Comparison of ENCODE assay signal across 8 cellular contexts in the genomic region with DNA sequence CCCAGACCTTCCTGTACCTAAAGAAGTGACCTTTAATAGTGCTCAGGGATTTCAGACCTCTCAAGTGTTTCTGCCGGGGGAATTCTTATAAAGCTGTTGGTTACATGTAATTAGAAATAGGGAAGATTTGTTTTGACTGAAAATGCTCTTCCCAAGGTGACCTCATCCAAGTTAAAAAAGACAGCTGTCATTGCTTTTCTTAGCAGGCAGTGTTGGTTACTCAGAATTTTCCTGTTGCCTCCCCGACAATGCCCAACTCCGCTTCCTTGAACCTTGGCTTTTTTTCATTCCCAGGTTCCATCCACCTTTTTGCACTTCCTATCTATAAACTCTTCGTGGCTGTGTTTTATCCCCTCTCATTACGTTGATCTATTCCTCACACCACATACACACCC. TPM values are rescaled to one million over a fixed set of nuclear protein-coding genes. Genes with fewer than 3 reads are reported as not detected.
DNase-seq lines count a peak whose midpoint lies in the region; ATAC-seq, FAIRE-seq and TF ChIP-seq lines count a peak whose summit lies in the region.

No MANE protein-coding gene starts in this region.

- TF ChIP-seq CTCF in AG04450 (IDR thresholded peaks at IDR 0.05; ENCODE audit: low read depth, low read length) (no peak), bronchial epithelial cell (IDR thresholded peaks at IDR 0.05; ENCODE audit: insufficient read depth, low read length, severe bottlenecking) (no peak)

- H3K9ac ChIP-seq in HUES48 (ENCODE audit: low read depth, low read length) (peak overlapping the region; percentile 94), mucosa of stomach (ENCODE audit: low read length) (peak overlapping the region; percentile 64)

- ATAC-seq in HG03025 (IDR thresholded peaks at IDR 0.05; ENCODE audit: low FRiP score, unreplicated experiment) (no peak), GM18867 (IDR thresholded peaks at IDR 0.05; ENCODE audit: unreplicated experiment) (no peak)

- no peaks in the 10 kb centered on the region for H3K27me3 ChIP-seq in AG04450 (ENCODE audit: control insufficient read depth, insufficient read depth, low read length)
- no peaks in the 10 kb centered on the region for H3K27me3 ChIP-seq in HUES48 (ENCODE audit: control insufficient read depth, insufficient read depth, low read length)
- H3K27me3 ChIP-seq in bronchial epithelial cell (ENCODE audit: control insufficient read depth, insufficient read depth, low read length), result no peaks in the 10 kb centered on the region
- no peaks in the 10 kb centered on the region for H3K27me3 ChIP-seq in mucosa of stomach (ENCODE audit: control insufficient read depth, insufficient read depth, low read length)

- no peak for FAIRE-seq in bronchial epithelial cell (lab: Jason Lieb, UNC)

- H3K4me1 ChIP-seq in HUES48 (ENCODE audit: control insufficient read depth, insufficient read depth, low read length) (peaks cover 32% of the 10 kb centered on the region), mucosa of stomach (ENCODE audit: control insufficient read depth, insufficient read depth, low read length) (peaks cover 4% of the 10 kb centered on the region)

- POLR2A ChIA-PET in AG04450 (lab: Yijun Ruan, JAX), result interaction anchor here (0.6 to 1.4 kb wide), 3 partner anchors 210 to 262 kb away, joined by 3 to 6 read pairs (median 3); no protein-coding TSS in a partner anchor

- peak overlapping the region; percentile 89 for H3K27ac ChIP-seq in AG04450 (ENCODE audit: low read depth, low read length)
- H3K27ac ChIP-seq in HUES48 (ENCODE audit: low read depth, low read length), result peak overlapping the region; percentile 87

- peaks cover 24% of the 10 kb centered on the region for H3K36me3 ChIP-seq in HUES48 (ENCODE audit: control insufficient read depth, insufficient read depth, low read length)
- no peaks in the 10 kb centered on the region for H3K36me3 ChIP-seq in bronchial epithelial cell (ENCODE audit: control insufficient read depth, insufficient read depth, low read length)
- H3K36me3 ChIP-seq in mucosa of stomach (ENCODE audit: control insufficient read depth, insufficient read depth, low read length), result no peaks in the 10 kb centered on the region

- no peak for DNase-seq in AG04450 (ENCODE audit: low read depth, low spot score)
- DNase-seq in bronchial epithelial cell (ENCODE audit: low read depth), result no peak
- DNase-seq in stimulated activated CD4-positive, alpha-beta T cell treated with anti-CD3 and anti-CD28 coated beads, Interleukin-12 subunit alpha, Interleukin-12 subunit beta, amount 100 ng/mL, for 4 hours, result no peak
- no peak for DNase-seq in RPMI8226

- H3K4me3 ChIP-seq in AG04450 (ENCODE audit: low read depth, low read length) (peak overlapping the region; percentile 82), HUES48 (ENCODE audit: low read depth, low read length) (peak overlapping the region; percentile 76), bronchial epithelial cell (ENCODE audit: low read depth, low read length) (peak overlapping the region; percentile 52), mucosa of stomach (ENCODE audit: low read length) (peak overlapping the region; percentile 58)

- H3K9me3 ChIP-seq in AG04450 (ENCODE audit: control insufficient read depth, insufficient read depth, low read length), result no peaks in the 10 kb centered on the region
- H3K9me3 ChIP-seq in HUES48 (ENCODE audit: control insufficient read depth, insufficient read depth, low read length), result no peaks in the 10 kb centered on the region
- no peaks in the 10 kb centered on the region for H3K9me3 ChIP-seq in mucosa of stomach (ENCODE audit: control insufficient read depth, low read length)

- CTCF ChIA-PET in AG04450 (lab: Charles Lee), result no interaction called here

RNA-seq across cellular contexts. Expression of a gene that starts 0.8 kb away (rescaled TPM):
- polyA plus RNA-seq in AG04450 (2011; rRNA removed), result 68.6 and 87.4 TPM in 2 replicates
- polyA minus RNA-seq in AG04450 (2011; rRNA and poly(A)+ RNA removed), result 15.5 and 20.5 TPM in 2 replicates
- total RNA-seq in bronchial epithelial cell, result 21.5 and 42.4 TPM in 2 replicates
